ENCODE assay signal across 1 cellular context in genomic region chr6:169800668-169801395, GRCh38.
TF ChIP-seq lines count a peak whose summit lies in the region.

No MANE protein-coding gene starts in this region.

TF ChIP-seq in HepG2, 621 proteins besides CTCF, POLR2A, EP300 and RAD21 (continued from another document and continues in another):
- TF ChIP-seq CERS6 (CRISPR knock-in tag; IDR thresholded peaks at IDR 0.05): no peak
- no peak; the same call in 1 of the 2 replicates for TF ChIP-seq ZSCAN21 (CRISPR knock-in tag; IDR thresholded peaks at IDR 0.05; ENCODE audit: borderline replicate concordance)
- TF ChIP-seq ELF3 (CRISPR knock-in tag; IDR thresholded peaks at IDR 0.05): peak; percentile 88
- peak; percentile 52 for TF ChIP-seq SRSF1 (optimal IDR thresholded peaks at IDR 0.05; ENCODE audit: low read depth, low read length)
- no peak; the same call in 1 of the 2 replicates for TF ChIP-seq ZNF468 (CRISPR knock-in tag; IDR thresholded peaks at IDR 0.05)
- peak; percentile 25; the same call in 1 of the 2 replicates for TF ChIP-seq YEATS2 (CRISPR knock-in tag; IDR thresholded peaks at IDR 0.05; ENCODE audit: borderline replicate concordance)
- peak; percentile 99 for TF ChIP-seq TFAP4 (IDR thresholded peaks at IDR 0.05; ENCODE audit: borderline replicate concordance, low read depth)
- peak; percentile 72 for TF ChIP-seq ZNF224 (CRISPR knock-in tag; IDR thresholded peaks at IDR 0.05)
- peak; percentile 48; the same call in 1 of the 2 replicates for TF ChIP-seq KLF12 (CRISPR knock-in tag; IDR thresholded peaks at IDR 0.05; ENCODE audit: borderline replicate concordance)
- peak; percentile 82; the same call in 1 of the 2 replicates for TF ChIP-seq ARID4A (CRISPR knock-in tag; IDR thresholded peaks at IDR 0.05; ENCODE audit: borderline replicate concordance)
- peak; percentile 31; the same call in 1 of the 2 replicates for TF ChIP-seq THRA (CRISPR knock-in tag; IDR thresholded peaks at IDR 0.05; ENCODE audit: borderline replicate concordance)
- TF ChIP-seq ESRRA (CRISPR knock-in tag; IDR thresholded peaks at IDR 0.05; ENCODE audit: low read depth): no peak
- TF ChIP-seq ZNF710 (CRISPR knock-in tag; IDR thresholded peaks at IDR 0.05; ENCODE audit: borderline replicate concordance): peak; percentile 97
- no peak for TF ChIP-seq HNF4G (IDR thresholded peaks at IDR 0.05; ENCODE audit: borderline replicate concordance, low read depth, low read length)
- TF ChIP-seq HNF4G (CRISPR knock-in tag; IDR thresholded peaks at IDR 0.05; ENCODE audit: borderline replicate concordance, low read depth): peak; percentile 67; the same call in 1 of the 2 replicates
- TF ChIP-seq ZNF878 (CRISPR knock-in tag; IDR thresholded peaks at IDR 0.05): peak; percentile 46; the same call in 1 of the 2 replicates
- 0 out of 2 replicates have a peak, but pooled peaks have one; percentile 61 for TF ChIP-seq ZNF775 (CRISPR knock-in tag; IDR thresholded peaks at IDR 0.05; ENCODE audit: borderline replicate concordance)
- no peak; the same call in 1 of the 2 replicates for TF ChIP-seq ZBTB38 (CRISPR knock-in tag; IDR thresholded peaks at IDR 0.05)
- TF ChIP-seq ZMYM4 (CRISPR knock-in tag; IDR thresholded peaks at IDR 0.05): peak; percentile 49
- peak; percentile 85 for TF ChIP-seq POLR2G (IDR thresholded peaks at IDR 0.05; ENCODE audit: low read depth, low read length)
- no peak for TF ChIP-seq E2F2 (CRISPR knock-in tag; IDR thresholded peaks at IDR 0.05; ENCODE audit: borderline replicate concordance)
- peak; percentile 61; the same call in 1 of the 2 replicates for TF ChIP-seq ZNF276 (CRISPR knock-in tag; IDR thresholded peaks at IDR 0.05; ENCODE audit: low read depth)
- TF ChIP-seq CC2D1A (CRISPR knock-in tag; IDR thresholded peaks at IDR 0.05): no peak
- peak; percentile 62; the same call in 1 of the 2 replicates for TF ChIP-seq ZNF709 (CRISPR knock-in tag; IDR thresholded peaks at IDR 0.05)
- TF ChIP-seq ZNF335 (CRISPR knock-in tag; IDR thresholded peaks at IDR 0.05): peak; percentile 87; the same call in 1 of the 2 replicates
- TF ChIP-seq POGZ (CRISPR knock-in tag; IDR thresholded peaks at IDR 0.05): no peak
- no peak for TF ChIP-seq ZNF329 (CRISPR knock-in tag; IDR thresholded peaks at IDR 0.05; ENCODE audit: low read depth)
- TF ChIP-seq ZNF160 (CRISPR knock-in tag; IDR thresholded peaks at IDR 0.05): no peak; the same call in 1 of the 2 replicates
- TF ChIP-seq ASH2L (IDR thresholded peaks at IDR 0.05; ENCODE audit: insufficient read length, low read depth, low read length): no peak
- peak; percentile 78 for TF ChIP-seq CREM (IDR thresholded peaks at IDR 0.05)
- no peak for TF ChIP-seq CREM (CRISPR knock-in tag; IDR thresholded peaks at IDR 0.05)
- no peak for TF ChIP-seq TMF1 (CRISPR knock-in tag; IDR thresholded peaks at IDR 0.05; ENCODE audit: low read depth)
- peak; percentile 91 for TF ChIP-seq HDAC2 (CRISPR knock-in tag; IDR thresholded peaks at IDR 0.05)
- TF ChIP-seq ZNF724P (CRISPR knock-in tag; IDR thresholded peaks at IDR 0.05; ENCODE audit: borderline replicate concordance): no peak
- TF ChIP-seq ZNF572 (CRISPR knock-in tag; IDR thresholded peaks at IDR 0.05): no peak
- no peak for TF ChIP-seq GRHL1 (CRISPR knock-in tag; conservative IDR thresholded peaks at IDR 0.05)
- no peak for TF ChIP-seq RELA (CRISPR knock-in tag; IDR thresholded peaks at IDR 0.05)
- 0 out of 2 replicates have a peak, but pooled peaks have one; percentile 25 for TF ChIP-seq ZHX2 (IDR thresholded peaks at IDR 0.05; ENCODE audit: low read depth)
- no peak for TF ChIP-seq ZHX2 (CRISPR knock-in tag; IDR thresholded peaks at IDR 0.05; ENCODE audit: borderline replicate concordance)
- no peak for TF ChIP-seq CENPT (CRISPR knock-in tag; IDR thresholded peaks at IDR 0.05; ENCODE audit: low read depth)
- TF ChIP-seq ONECUT2 (CRISPR knock-in tag; IDR thresholded peaks at IDR 0.05): no peak
